8 cellular contexts compared by ENCODE assay signal in genomic region chr11:14643697-14644395, GRCh38. TPM values are rescaled to one million over a fixed set of nuclear protein-coding genes. Genes with fewer than 3 reads are reported as not detected.
DNase-seq lines count a peak whose midpoint lies in the region; ATAC-seq and TF ChIP-seq lines count a peak whose summit lies in the region.

PDE3B (plus strand) TSS chr11:14643804; CDS start chr11:14644076, 272 bp downstream.

- peak within 1 kb of the TSS; percentile 81 for H3K4me3 Mint-ChIP-seq in activated naive CD4-positive, alpha-beta T cell treated with anti-CD3 and anti-CD28 coated beads for 36 hours

- peak within 1 kb of the TSS; percentile 91 for H3K27ac Mint-ChIP-seq in activated naive CD4-positive, alpha-beta T cell treated with anti-CD3 and anti-CD28 coated beads for 36 hours

- H3K9me3 Mint-ChIP-seq in activated naive CD4-positive, alpha-beta T cell treated with anti-CD3 and anti-CD28 coated beads for 36 hours: no peaks in the 10 kb centered on the region

- peak; percentile 76 for ATAC-seq in GM21717 (IDR thresholded peaks at IDR 0.05; ENCODE audit: unreplicated experiment)
- peak; percentile 95 for ATAC-seq in Right ventricle myocardium superior (ENCODE audit: poor library complexity)
- ATAC-seq in upper lobe of left lung (ENCODE audit: low FRiP score in 2 of 2): peak; percentile 85 to 93

- H3K4me3 ChIP-seq in SK-N-MC (peak within 1 kb of the TSS; percentile 86), ovary (peak within 1 kb of the TSS; percentile 42), upper lobe of left lung (peak within 1 kb of the TSS; percentile 64 to 96 (median 88))

- H3K27ac ChIP-seq in KOPT-K1 (ENCODE audit: low read depth, low read length, poor library complexity, severe bottlenecking): peak within 1 kb of the TSS; percentile 47
- H3K27ac ChIP-seq in SK-N-MC: no peak within 1 kb of the TSS
- H3K27ac ChIP-seq in ovary: no peak within 1 kb of the TSS
- H3K27ac ChIP-seq in upper lobe of left lung: peak within 1 kb of the TSS; percentile 85 to 97 (median 94)

- peak; percentile 35 for DNase-seq in EH (ENCODE audit: low read depth)
- no peak for DNase-seq in SK-N-MC (ENCODE audit: low read depth, low spot score)
- DNase-seq in activated naive CD4-positive, alpha-beta T cell treated with anti-CD3 and anti-CD28 coated beads for 36 hours: peak; percentile 85
- peak; percentile 89 for DNase-seq in Right ventricle myocardium superior
- DNase-seq in ovary: peak; percentile 30 to 70 (median 46)
- DNase-seq in upper lobe of left lung: peak; percentile 88 to 91

- CTCF ChIA-PET in activated naive CD4-positive, alpha-beta T cell treated with anti-CD3 and anti-CD28 coated beads for 36 hours (lab: Charles Lee): interaction anchor here (0.6 to 3.6 kb wide), 16 partner anchors 21 to 431 kb away, joined by 3 to 39 read pairs (median 4); partner anchors contain the start of genes CYP2R1 and PSMA1

- H3K36me3 Mint-ChIP-seq in activated naive CD4-positive, alpha-beta T cell treated with anti-CD3 and anti-CD28 coated beads for 36 hours (ENCODE audit: low read depth): peaks cover 35% of the 10 kb centered on the region

- H3K36me3 ChIP-seq in KOPT-K1 (ENCODE audit: insufficient read depth, low read length) (no peaks in the 10 kb centered on the region), SK-N-MC (ENCODE audit: insufficient read depth, low read length) (no peaks in the 10 kb centered on the region), ovary (no peaks in the 10 kb centered on the region), upper lobe of left lung (no peaks in the 10 kb centered on the region)

- peaks cover 46% of the 10 kb centered on the region for H3K4me1 Mint-ChIP-seq in activated naive CD4-positive, alpha-beta T cell treated with anti-CD3 and anti-CD28 coated beads for 36 hours (ENCODE audit: low read depth)

- H3K27me3 Mint-ChIP-seq in activated naive CD4-positive, alpha-beta T cell treated with anti-CD3 and anti-CD28 coated beads for 36 hours (ENCODE audit: low read depth): no peaks in the 10 kb centered on the region

- 0 to 1% (median 0%) methylated on average over 51 to 79 of the region's 79 CpGs for WGBS in ovary, 3 donors
- 0 to 3% methylated on average over 7 to 16 of the region's 79 CpGs for WGBS in upper lobe of left lung, 2 donors

- TF ChIP-seq EP300 in ovary (IDR thresholded peaks at IDR 0.05) (no peak), upper lobe of left lung (IDR thresholded peaks at IDR 0.05) (no peak)

- H3K9me3 ChIP-seq in KOPT-K1 (ENCODE audit: insufficient read depth, low read length, poor library complexity, severe bottlenecking): no peaks in the 10 kb centered on the region
- H3K9me3 ChIP-seq in SK-N-MC (ENCODE audit: low read depth, low read length): no peaks in the 10 kb centered on the region
- no peaks in the 10 kb centered on the region for H3K9me3 ChIP-seq in ovary
- H3K9me3 ChIP-seq in upper lobe of left lung: no peaks in the 10 kb centered on the region

- intact Hi-C loops in activated naive CD4-positive, alpha-beta T cell treated with anti-CD3 and anti-CD28 coated beads for 36 hours (cut with micrococcal nuclease): loop anchor here (1.0 to 2.0 kb wide), 5 partner anchors 25 to 409 kb away; partner anchors contain the start of gene PSMA1
- intact Hi-C loops in Right ventricle myocardium superior (cut with DNase I) (loop anchor here (5.0 kb wide), 1 partner anchor 102 kb away; no protein-coding TSS in a partner anchor), ovary (cut with DNase I) (no loop called here)

- H3K4me1 ChIP-seq in ovary (ENCODE audit: insufficient read depth) (peaks cover 4% of the 10 kb centered on the region), upper lobe of left lung (peaks cover 7 to 19% (median 15%) of the 10 kb centered on the region in 4 donors)

- TF ChIP-seq CTCF in ovary (IDR thresholded peaks at IDR 0.05) (no peak), upper lobe of left lung (IDR thresholded peaks at IDR 0.05) (peak in 1 of 6 experiments; percentile 14)

- H3K9ac ChIP-seq in SK-N-MC (ENCODE audit: insufficient read length): peak within 1 kb of the TSS; percentile 63

- TF ChIP-seq POLR2A in ovary (IDR thresholded peaks at IDR 0.05) (no peak), upper lobe of left lung (IDR thresholded peaks at IDR 0.05) (peak in 3 of 4 donors; percentile 20 to 86 (median 86))

- no peaks in the 10 kb centered on the region for H3K27me3 ChIP-seq in ovary
- no peaks in the 10 kb centered on the region for H3K27me3 ChIP-seq in upper lobe of left lung

RNA-seq across cellular contexts. Expression of gene PDE3B, which starts in this region (rescaled TPM):
- 10 to 100 TPM; 16.5 to 17.4 TPM for total RNA-seq in activated naive CD4-positive, alpha-beta T cell treated with anti-CD3 and anti-CD28 coated beads for 36 hours
- total RNA-seq in Right ventricle myocardium superior (5.3 TPM), ovary (1 to 10 TPM in 5 of 7 donors, under 1 TPM in 2; 0.51 to 5.9 (median 2.1) TPM), upper lobe of left lung (10 to 100 TPM; 19.3 to 62.7 (median 25.2) TPM)
- under 1 TPM; 0.13 to 0.98 TPM for polyA plus RNA-seq in ovary

Comparison
In these comparisons a context has a peak if more than half of its experiments do, and no peak if none do; other contexts are left out.
1. H3K27ac ChIP-seq: peak in KOPT-K1 (single experiment) and upper lobe of left lung (4 of 4); none in SK-N-MC (single experiment) and ovary (0 of 2).
2. intact Hi-C loops: an anchor here in activated naive CD4-positive, alpha-beta T cell treated with anti-CD3 and anti-CD28 coated beads for 36 hours (1.0 to 2.0 kb wide) and Right ventricle myocardium superior (5.0 kb wide); none called in ovary.
3. Peak in every context shown above with its lines, with median percentiles within 50 percentile points of each other: ATAC-seq and H3K4me3 ChIP-seq.